Comparison of ENCODE assay signal across 14 cellular contexts in the genomic region with DNA sequence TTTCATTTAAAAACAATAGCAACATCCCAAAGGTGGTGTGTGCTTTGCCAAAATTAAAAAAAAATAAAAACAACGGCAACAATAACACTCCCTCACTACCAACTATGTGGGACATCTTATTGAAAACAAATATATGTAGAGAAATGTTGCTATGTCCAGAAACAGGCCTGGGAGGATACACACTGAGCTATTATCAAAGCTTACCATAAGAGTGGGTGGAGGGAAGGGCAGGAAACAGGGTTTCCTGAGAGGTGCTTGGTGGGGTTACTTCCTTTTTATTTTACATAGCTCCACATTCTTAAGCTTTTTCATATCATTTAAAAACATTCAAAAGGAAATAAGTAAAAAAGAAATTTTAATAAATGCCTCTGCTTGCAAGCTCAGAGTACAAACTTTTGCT.
A peak's percentile ranks its signal among the peaks of the same experiment; 100 is the strongest.
DNase-seq lines count a peak whose midpoint lies in the region; ATAC-seq, FAIRE-seq and TF ChIP-seq lines count a peak whose summit lies in the region.
"Had no signal": no experiment of that assay in that cellular context is flagged by ENCODE, and none has a peak within 500 bp of the region (broad histone marks: within the 10 kb centered on the region; RNA-seq: fewer than 3 reads in every experiment).

No MANE protein-coding gene starts in this region.

- no peak for DNase-seq in CD4-positive, alpha-beta T cell
- DNase-seq in Jurkat, Clone E6-1 (ENCODE audit: low read depth, low spot score), result peak; percentile 56
- DNase-seq in activated CD8-positive, alpha-beta T cell treated with anti-CD3 and anti-CD28 coated beads for 36 hours, result no peak
- no peak for DNase-seq in kidney
- no peak for DNase-seq in COLO829 (ENCODE audit: low spot score)
- no peak for DNase-seq in hypothalamus (lab: John Stamatoyannopoulos, UW)
- no peak for DNase-seq in activated T-cell treated with anti-CD3 and anti-CD28 coated beads, Interleukin-2, amount 50 U/mL, for 24 hours
- no peak for DNase-seq in NCI-H2081 treated with DMSO at 0.1 percent for 48 hours (lab: John Stamatoyannopoulos, UW)
- DNase-seq: activated CD4-positive, CD25-positive, alpha-beta regulatory T cell treated with anti-CD3 and anti-CD28 coated beads, Interleukin-2, amount 50 U/mL, for 72 hours; colonic mucosa; foreskin fibroblast; stimulated activated CD4-positive, alpha-beta T cell treated with anti-CD3 and anti-CD28 coated beads, Interleukin-4, amount 100 ng/mL, for 24 hours; stimulated activated naive CD8-positive, alpha-beta T cell treated with anti-CD3 and anti-CD28 coated beads, Interleukin-15, amount 100 ng/mL, for 72 hours had no signal

- no peak for TF ChIP-seq CTCF in CD4-positive, alpha-beta T cell (IDR thresholded peaks at IDR 0.05)
- no peak for TF ChIP-seq CTCF in activated CD8-positive, alpha-beta T cell treated with anti-CD3 and anti-CD28 coated beads for 36 hours (IDR thresholded peaks at IDR 0.05)
- TF ChIP-seq CTCF in kidney (IDR thresholded peaks at IDR 0.05; ENCODE audit: borderline replicate concordance, extremely low read depth, insufficient read depth), result no peak

- H3K9ac ChIP-seq in kidney (ENCODE audit: low read length in 2 of 2), result no peak overlapping the region

- POLR2A ChIA-PET in CD4-positive, alpha-beta T cell (lab: Charles Lee), result interaction anchor here (0.7 to 1.0 kb wide), 2 partner anchors 52 to 111 kb away, joined by 3 to 4 read pairs; no protein-coding TSS in a partner anchor
- POLR2A ChIA-PET in activated CD8-positive, alpha-beta T cell treated with anti-CD3 and anti-CD28 coated beads for 36 hours (lab: Charles Lee), result no interaction called here

- peaks cover 10% of the 10 kb centered on the region for H3K4me1 Mint-ChIP-seq in CD4-positive, alpha-beta T cell (ENCODE audit: low read depth)
- H3K4me1 Mint-ChIP-seq in activated CD8-positive, alpha-beta T cell treated with anti-CD3 and anti-CD28 coated beads for 36 hours (ENCODE audit: low read depth), result peaks cover 23% of the 10 kb centered on the region
- peaks cover 32% of the 10 kb centered on the region for H3K4me1 Mint-ChIP-seq in activated T-cell treated with anti-CD3 and anti-CD28 coated beads, Interleukin-2, amount 50 U/mL, for 24 hours (ENCODE audit: low read depth)

- peaks cover 0 to under 1% of the 10 kb centered on the region in 2 donors for H3K36me3 ChIP-seq in kidney (ENCODE audit: control insufficient read depth in 1 of 2, insufficient read depth in 2 of 2, low read length in 2 of 2)
- H3K36me3 ChIP-seq: colonic mucosa had no signal

- H3K36me3 Mint-ChIP-seq in CD4-positive, alpha-beta T cell (ENCODE audit: low read depth), result peaks cover 8% of the 10 kb centered on the region
- peaks cover 30% of the 10 kb centered on the region for H3K36me3 Mint-ChIP-seq in activated CD8-positive, alpha-beta T cell treated with anti-CD3 and anti-CD28 coated beads for 36 hours (ENCODE audit: low read depth)
- peaks cover 53% of the 10 kb centered on the region for H3K36me3 Mint-ChIP-seq in activated T-cell treated with anti-CD3 and anti-CD28 coated beads, Interleukin-2, amount 50 U/mL, for 24 hours (ENCODE audit: low read depth)

- no peaks in the 10 kb centered on the region for H3K9me3 Mint-ChIP-seq in CD4-positive, alpha-beta T cell
- H3K9me3 Mint-ChIP-seq in activated CD8-positive, alpha-beta T cell treated with anti-CD3 and anti-CD28 coated beads for 36 hours, result no peaks in the 10 kb centered on the region
- H3K9me3 Mint-ChIP-seq in activated T-cell treated with anti-CD3 and anti-CD28 coated beads, Interleukin-2, amount 50 U/mL, for 24 hours, result no peaks in the 10 kb centered on the region
- H3K9me3 Mint-ChIP-seq: stimulated activated naive CD8-positive, alpha-beta T cell treated with anti-CD3 and anti-CD28 coated beads, Interleukin-15, amount 100 ng/mL, for 72 hours had no signal

- peak; percentile 8 for FAIRE-seq in kidney (lab: Jason Lieb, UNC)

- no peak overlapping the region for H3K4me3 ChIP-seq in Jurkat, Clone E6-1 (ENCODE audit: low read length)
- H3K4me3 ChIP-seq in kidney (ENCODE audit: low read length in 2 of 2), result no peak overlapping the region
- H3K4me3 ChIP-seq: colonic mucosa had no signal

- H3K9me3 ChIP-seq in CD4-positive, alpha-beta T cell (ENCODE audit: control insufficient read depth, low read length), result no peaks in the 10 kb centered on the region
- no peaks in the 10 kb centered on the region for H3K9me3 ChIP-seq in kidney (ENCODE audit: control insufficient read depth in 1 of 2, low read length in 2 of 2)
- H3K9me3 ChIP-seq: colonic mucosa had no signal

- intact Hi-C loops in CD4-positive, alpha-beta T cell (cut with DNase I, micrococcal nuclease), result no loop called here
- intact Hi-C loops in activated CD8-positive, alpha-beta T cell treated with anti-CD3 and anti-CD28 coated beads for 36 hours (cut with micrococcal nuclease), result no loop called here
- intact Hi-C loops in kidney (cut with DNase I), result no loop called here

- CTCF ChIA-PET in CD4-positive, alpha-beta T cell (lab: Charles Lee), result no interaction called here
- CTCF ChIA-PET in activated CD8-positive, alpha-beta T cell treated with anti-CD3 and anti-CD28 coated beads for 36 hours (lab: Charles Lee), result interaction anchor here (0.7 to 1.3 kb wide), 3 partner anchors 15 to 58 kb away, joined by 3 to 4 read pairs (median 3); no protein-coding TSS in a partner anchor

- no peaks in the 10 kb centered on the region for H3K27me3 Mint-ChIP-seq in CD4-positive, alpha-beta T cell
- no peaks in the 10 kb centered on the region for H3K27me3 Mint-ChIP-seq in activated CD8-positive, alpha-beta T cell treated with anti-CD3 and anti-CD28 coated beads for 36 hours
- no peaks in the 10 kb centered on the region for H3K27me3 Mint-ChIP-seq in activated T-cell treated with anti-CD3 and anti-CD28 coated beads, Interleukin-2, amount 50 U/mL, for 24 hours
- H3K27me3 Mint-ChIP-seq: stimulated activated naive CD8-positive, alpha-beta T cell treated with anti-CD3 and anti-CD28 coated beads, Interleukin-15, amount 100 ng/mL, for 72 hours had no signal

- peak overlapping the region; percentile 33 for H3K27ac Mint-ChIP-seq in CD4-positive, alpha-beta T cell
- no peak overlapping the region for H3K27ac Mint-ChIP-seq in activated CD8-positive, alpha-beta T cell treated with anti-CD3 and anti-CD28 coated beads for 36 hours
- H3K27ac Mint-ChIP-seq in activated T-cell treated with anti-CD3 and anti-CD28 coated beads, Interleukin-2, amount 50 U/mL, for 24 hours, result no peak overlapping the region
- H3K27ac Mint-ChIP-seq: progenitor cell of endocrine pancreas; stimulated activated naive CD8-positive, alpha-beta T cell treated with anti-CD3 and anti-CD28 coated beads, Interleukin-15, amount 100 ng/mL, for 72 hours had no signal

- peak overlapping the region; percentile 36 for H3K4me3 Mint-ChIP-seq in CD4-positive, alpha-beta T cell
- no peak overlapping the region for H3K4me3 Mint-ChIP-seq in activated CD8-positive, alpha-beta T cell treated with anti-CD3 and anti-CD28 coated beads for 36 hours
- no peak overlapping the region for H3K4me3 Mint-ChIP-seq in activated T-cell treated with anti-CD3 and anti-CD28 coated beads, Interleukin-2, amount 50 U/mL, for 24 hours
- H3K4me3 Mint-ChIP-seq: stimulated activated naive CD8-positive, alpha-beta T cell treated with anti-CD3 and anti-CD28 coated beads, Interleukin-15, amount 100 ng/mL, for 72 hours had no signal

- H3K4me1 ChIP-seq in kidney (ENCODE audit: control insufficient read depth in 1 of 2, insufficient read depth in 1 of 2, low read depth in 1 of 2, low read length in 2 of 2), result no peaks in the 10 kb centered on the region
- H3K4me1 ChIP-seq: colonic mucosa had no signal

- peak; percentile 58 for ATAC-seq in CD4-positive, alpha-beta T cell (ENCODE audit: poor library complexity)
- ATAC-seq in activated CD8-positive, alpha-beta T cell treated with anti-CD3 and anti-CD28 coated beads for 36 hours, result peak; percentile 51
- ATAC-seq: stimulated activated naive CD8-positive, alpha-beta T cell treated with anti-CD3 and anti-CD28 coated beads, Interleukin-15, amount 100 ng/mL, for 72 hours had no signal

- no peaks in the 10 kb centered on the region for H3K27me3 ChIP-seq in CD4-positive, alpha-beta T cell (ENCODE audit: control insufficient read depth, insufficient read depth, low read length)
- H3K27me3 ChIP-seq: colonic mucosa had no signal

- H3K27ac ChIP-seq in CD4-positive, alpha-beta T cell (ENCODE audit: low read depth, low read length), result no peak overlapping the region
- H3K27ac ChIP-seq in kidney (ENCODE audit: low read depth in 2 of 2, low read length in 2 of 2), result no peak overlapping the region
- H3K27ac ChIP-seq: colonic mucosa had no signal
